In the genomic region with DNA sequence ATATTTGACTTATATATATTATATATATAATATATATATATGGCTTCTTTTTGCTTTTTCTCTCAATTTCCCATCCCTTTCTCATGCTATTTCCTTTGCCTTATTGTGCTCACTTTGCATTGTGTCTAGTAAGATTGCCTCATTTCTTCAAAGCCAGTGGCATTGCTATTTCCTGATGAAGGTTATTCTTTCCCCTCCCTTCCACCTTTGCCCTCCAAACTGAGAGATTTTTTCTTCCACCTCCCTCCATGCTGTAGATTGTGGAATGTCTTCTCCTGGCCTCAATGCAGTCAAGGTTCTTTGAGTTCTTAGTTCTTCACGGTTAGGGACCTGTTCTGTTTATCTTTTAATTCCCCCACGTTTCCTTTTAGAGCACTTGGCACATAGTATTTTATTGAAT, we compare ENCODE assay signal across 19 cellular contexts. TPM values are rescaled to one million over a fixed set of nuclear protein-coding genes. Genes with fewer than 3 reads are reported as not detected.
DNase-seq lines count a peak whose midpoint lies in the region; ATAC-seq and TF ChIP-seq lines count a peak whose summit lies in the region.
"Had no signal": no experiment of that assay in that cellular context is flagged by ENCODE, and none has a peak within 500 bp of the region (broad histone marks: within the 10 kb centered on the region; RNA-seq: fewer than 3 reads in every experiment).

No MANE protein-coding gene starts in this region.

- H3K4me3 ChIP-seq in mucosa of descending colon, result no peak overlapping the region
- H3K4me3 ChIP-seq in subcutaneous abdominal adipose tissue (ENCODE audit: low read depth in 1 of 5, low read length in 5 of 5), result no peak overlapping the region
- H3K4me3 ChIP-seq: PC-9 had no signal

- H3K27ac Mint-ChIP-seq in activated naive CD8-positive, alpha-beta T cell treated with anti-CD3 and anti-CD28 coated beads for 36 hours, result peak overlapping the region; percentile 79
- H3K27ac Mint-ChIP-seq: CD4-positive, CD25-positive, alpha-beta regulatory T cell had no signal

- no peak overlapping the region for H3K9ac ChIP-seq in subcutaneous abdominal adipose tissue (ENCODE audit: low read length in 5 of 5)

- peak overlapping the region; percentile 52 for H3K27ac ChIP-seq in subcutaneous abdominal adipose tissue (ENCODE audit: low read depth, low read length)
- H3K27ac ChIP-seq: PC-9, RWPE1 had no signal

- ATAC-seq in mucosa of descending colon, result peak; percentile 78
- ATAC-seq in GM21717 (IDR thresholded peaks at IDR 0.05; ENCODE audit: unreplicated experiment), result no peak
- no peak for ATAC-seq in HG03378 (IDR thresholded peaks at IDR 0.05; ENCODE audit: unreplicated experiment)

- H3K27me3 Mint-ChIP-seq in activated naive CD8-positive, alpha-beta T cell treated with anti-CD3 and anti-CD28 coated beads for 36 hours, result no peaks in the 10 kb centered on the region

- no peak for TF ChIP-seq CTCF in mucosa of descending colon (IDR thresholded peaks at IDR 0.05)

- no peak for DNase-seq in activated naive CD8-positive, alpha-beta T cell treated with anti-CD3 and anti-CD28 coated beads for 36 hours
- peak; percentile 29 for DNase-seq in dermis blood vessel endothelial cell
- no peak for DNase-seq in mucosa of descending colon
- no peak for DNase-seq in activated gamma-delta T cell treated with Interleukin-2 at 50 U/mL for 16 hours
- DNase-seq in DMS114 treated with DMSO at 0.1 percent for 48 hours (lab: John Stamatoyannopoulos, UW; ENCODE audit: unreplicated experiment), result no peak
- DNase-seq: CD4-positive, CD25-positive, alpha-beta regulatory T cell; DMS79; H7; Kasumi-1; NCI-H187; NCI-H2107; NCI-H510A; NCI-H748 treated with DMSO at 0.1 percent for 48 hours; PC-9; SHP77 treated with DMSO at 0.1 percent for 48 hours had no signal

- no peaks in the 10 kb centered on the region for H3K9me3 Mint-ChIP-seq in activated naive CD8-positive, alpha-beta T cell treated with anti-CD3 and anti-CD28 coated beads for 36 hours

- H3K36me3 Mint-ChIP-seq in activated naive CD8-positive, alpha-beta T cell treated with anti-CD3 and anti-CD28 coated beads for 36 hours, result peaks cover 2% of the 10 kb centered on the region
- H3K36me3 Mint-ChIP-seq: CD4-positive, CD25-positive, alpha-beta regulatory T cell had no signal

- no peaks in the 10 kb centered on the region for H3K9me3 ChIP-seq in mucosa of descending colon
- no peaks in the 10 kb centered on the region for H3K9me3 ChIP-seq in subcutaneous abdominal adipose tissue (ENCODE audit: control insufficient read depth in 5 of 5, low read length in 5 of 5)

- no peaks in the 10 kb centered on the region for H3K27me3 ChIP-seq in subcutaneous abdominal adipose tissue (ENCODE audit: control insufficient read depth in 5 of 5, insufficient read depth in 4 of 5, low read length in 5 of 5)

- H3K4me3 Mint-ChIP-seq in activated naive CD8-positive, alpha-beta T cell treated with anti-CD3 and anti-CD28 coated beads for 36 hours, result peak overlapping the region; percentile 40
- H3K4me3 Mint-ChIP-seq: CD4-positive, CD25-positive, alpha-beta regulatory T cell had no signal

- H3K4me1 Mint-ChIP-seq in activated naive CD8-positive, alpha-beta T cell treated with anti-CD3 and anti-CD28 coated beads for 36 hours, result peaks cover 40% of the 10 kb centered on the region

- H3K4me1 ChIP-seq in mucosa of descending colon (ENCODE audit: low read depth), result peaks cover 17% of the 10 kb centered on the region
- H3K4me1 ChIP-seq in subcutaneous abdominal adipose tissue (ENCODE audit: control insufficient read depth in 5 of 5, insufficient read depth in 5 of 5, low read length in 5 of 5), result peaks cover 0 to 35% (median 10%) of the 10 kb centered on the region in 5 donors

- H3K36me3 ChIP-seq in mucosa of descending colon (ENCODE audit: low read depth) (no peaks in the 10 kb centered on the region), subcutaneous abdominal adipose tissue (ENCODE audit: control insufficient read depth in 5 of 5, insufficient read depth in 5 of 5, low read length in 5 of 5) (no peaks in the 10 kb centered on the region)

- intact Hi-C loops in mucosa of descending colon (cut with DNase I, micrococcal nuclease), result no loop called here

RNA-seq across cellular contexts. Expression of a gene that starts 17.2 kb away (rescaled TPM):
- 1 to 10 TPM; 5.1 to 5.2 TPM for total RNA-seq in activated naive CD8-positive, alpha-beta T cell treated with anti-CD3 and anti-CD28 coated beads for 36 hours
- total RNA-seq in dermis blood vessel endothelial cell, result 114 and 133 TPM in 2 replicates
- 100 to 1,000 TPM in 2 of 3 donors, 10 to 100 TPM in 1; 63.2 to 158 (median 127) TPM for total RNA-seq in mucosa of descending colon

Comparison
In these comparisons a context has a peak if more than half of its experiments do, and no peak if none do; other contexts are left out.
1. RNA of a gene that starts 17.2 kb away (total RNA-seq): 63.2 to 158 TPM in mucosa of descending colon and 114 to 133 TPM in dermis blood vessel endothelial cell; 5.1 to 5.2 TPM in activated naive CD8-positive, alpha-beta T cell treated with anti-CD3 and anti-CD28 coated beads for 36 hours; every median in the first group is over 10 times any median in the second.